In the genomic region with DNA sequence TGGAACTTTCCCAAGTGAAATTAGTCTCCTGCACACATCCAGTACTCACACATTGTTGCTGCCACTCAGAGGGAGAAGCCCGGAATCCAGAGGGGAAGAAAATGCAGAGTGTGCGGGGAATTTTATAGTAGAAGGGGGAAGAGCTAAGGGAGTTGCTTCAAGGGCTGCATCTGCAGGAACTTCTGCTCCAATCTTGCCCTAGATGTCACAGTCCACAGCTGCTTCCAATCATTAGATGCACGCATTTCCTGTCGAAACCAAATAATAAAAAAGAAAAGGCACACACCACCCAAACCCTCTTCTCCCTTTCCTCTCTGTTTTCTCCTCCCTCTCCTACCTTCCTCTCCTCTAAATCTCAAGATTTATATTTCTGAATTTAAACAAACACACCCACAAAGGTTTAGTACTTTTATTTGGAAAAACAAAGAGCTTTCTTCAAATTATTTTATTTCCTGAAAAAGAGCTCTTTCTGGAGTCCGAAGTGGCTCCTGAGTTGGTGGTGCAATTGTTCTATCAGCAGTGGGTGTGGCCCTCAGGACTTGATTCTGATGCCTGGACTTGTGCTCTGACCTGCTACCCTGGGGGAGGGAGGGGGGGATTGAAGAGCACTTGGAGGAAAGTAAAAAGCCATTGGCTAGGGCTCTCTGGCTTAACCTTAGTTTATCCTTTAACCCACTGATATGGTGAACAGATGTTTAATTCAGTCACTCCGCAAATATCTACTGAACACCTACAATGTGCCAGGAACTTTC, we compare ENCODE assay signal across 24 cellular contexts.
DNase-seq lines count a peak whose midpoint lies in the region; ATAC-seq, FAIRE-seq and TF ChIP-seq lines count a peak whose summit lies in the region.
"Had no signal": no experiment of that assay in that cellular context is flagged by ENCODE, and none has a peak within 500 bp of the region (broad histone marks: within the 10 kb centered on the region; RNA-seq: fewer than 3 reads in every experiment).

No MANE protein-coding gene starts in this region.

- H3K27ac ChIP-seq in right cardiac atrium (ENCODE audit: low read length) = no peak overlapping the region
- H3K27ac ChIP-seq in pancreas = no peak overlapping the region
- H3K27ac ChIP-seq: psoas muscle had no signal

- no peaks in the 10 kb centered on the region for H3K9me3 ChIP-seq in right cardiac atrium (ENCODE audit: control insufficient read depth, low read length)
- no peaks in the 10 kb centered on the region for H3K9me3 ChIP-seq in pancreas
- H3K9me3 ChIP-seq: psoas muscle, tibial nerve had no signal

- no peak for TF ChIP-seq CTCF in pancreas (IDR thresholded peaks at IDR 0.05)

- peak; percentile 28 for DNase-seq in NOMO-1 treated with DMSO at 0.1 percent for 48 hours (lab: John Stamatoyannopoulos, UW; ENCODE audit: unreplicated experiment)
- no peak for DNase-seq in NOMO-1 treated with dmso at 0.1 percent for 144 hours (lab: John Stamatoyannopoulos, UW; ENCODE audit: unreplicated experiment)
- peak; percentile 33 for DNase-seq in dermis blood vessel endothelial cell
- DNase-seq in right cardiac atrium = peak in 1 of 3 donors; percentile 48
- DNase-seq in GM19239 (ENCODE audit: insufficient read length, low spot score) = no peak
- no peak for DNase-seq in stimulated activated CD4-positive, alpha-beta T cell treated with anti-CD3 and anti-CD28 coated beads, Interleukin-4, amount 100 ng/mL, for 1 hour
- no peak for DNase-seq in pancreas
- DNase-seq: amygdala; CD4-positive, alpha-beta memory T cell; DMS53; effector memory CD8-positive, alpha-beta T cell; immature natural killer cell; NCI-H187 treated with DMSO at 0.1 percent for 48 hours; NCI-H345; NK-92 treated with Interleukin-12 subunit alpha and Interleukin-12 subunit beta, amount 100 ng/mL, for 24 hours; psoas muscle; stimulated activated naive B cell treated with anti-CD40 and anti-IgM and Interleukin-4, amounts not matched to agents 10 μg/mL and 1 μg/mL and 100 μg/mL, for 72 hours; T-helper 2 cell had no signal

- H3K4me1 ChIP-seq in right cardiac atrium (ENCODE audit: control insufficient read depth, insufficient read depth, low read length) (peaks cover 2% of the 10 kb centered on the region), pancreas (no peaks in the 10 kb centered on the region)
- H3K4me1 ChIP-seq: psoas muscle had no signal

- FAIRE-seq in GM19239 (lab: Jason Lieb, UNC) (no peak), pancreas (lab: Jason Lieb, UNC) (no peak)
- FAIRE-seq: GM18507, HepG2 had no signal

- H3K4me3 ChIP-seq in right cardiac atrium (ENCODE audit: low read length) (no peak overlapping the region), pancreas (no peak overlapping the region)
- H3K4me3 ChIP-seq: psoas muscle, tibial nerve had no signal

- intact Hi-C loops in right cardiac atrium (cut with DNase I) (no loop called here), pancreas (cut with DNase I) (no loop called here)

- 43% methylated on average over 6 of the region's 6 CpGs for WGBS in right cardiac atrium
- WGBS in pancreas, 2 donors = 74 to 75% methylated on average over 6 of the region's 6 CpGs

- H3K27me3 ChIP-seq in right cardiac atrium (ENCODE audit: control insufficient read depth, insufficient read depth) = no peaks in the 10 kb centered on the region
- H3K27me3 ChIP-seq in pancreas = no peaks in the 10 kb centered on the region
- H3K27me3 ChIP-seq: tibial nerve had no signal

- no peaks in the 10 kb centered on the region for H3K36me3 ChIP-seq in pancreas
- H3K36me3 ChIP-seq: tibial nerve had no signal

- ATAC-seq in right cardiac atrium (peak; percentile 63 to 70), HG02678 (IDR thresholded peaks at IDR 0.05; ENCODE audit: unreplicated experiment) (no peak), pancreas (no peak)
- ATAC-seq: activated T-helper 17 cell treated with anti-CD3 and anti-CD28 coated beads, Interleukin-2, amount 50 U/mL, for 72 hours; effector memory CD8-positive, alpha-beta T cell; HepG2; natural killer cell treated with Interleukin-12 subunit alpha and Interleukin-12 subunit beta and Interleukin-15 and Interleukin-18, amount 100 ng/mL, for 72 hours; stimulated activated naive B cell treated with anti-CD40 and anti-IgM and Interleukin-4, amounts not matched to agents 10 μg/mL and 1 μg/mL and 100 μg/mL, for 72 hours had no signal

Comparison
In these comparisons a context has a peak if more than half of its experiments do, and no peak if none do; other contexts are left out.
1. DNase-seq: peak in NOMO-1 treated with DMSO at 0.1 percent for 48 hours (single experiment) and dermis blood vessel endothelial cell (single experiment); none in NOMO-1 treated with dmso at 0.1 percent for 144 hours (single experiment), GM19239 (single experiment), stimulated activated CD4-positive, alpha-beta T cell treated with anti-CD3 and anti-CD28 coated beads, Interleukin-4, amount 100 ng/mL, for 1 hour (single experiment) and pancreas (0 of 6).
2. ATAC-seq: peak in right cardiac atrium (2 of 2); none in HG02678 (single experiment) and pancreas (0 of 4).